In the genomic region with DNA sequence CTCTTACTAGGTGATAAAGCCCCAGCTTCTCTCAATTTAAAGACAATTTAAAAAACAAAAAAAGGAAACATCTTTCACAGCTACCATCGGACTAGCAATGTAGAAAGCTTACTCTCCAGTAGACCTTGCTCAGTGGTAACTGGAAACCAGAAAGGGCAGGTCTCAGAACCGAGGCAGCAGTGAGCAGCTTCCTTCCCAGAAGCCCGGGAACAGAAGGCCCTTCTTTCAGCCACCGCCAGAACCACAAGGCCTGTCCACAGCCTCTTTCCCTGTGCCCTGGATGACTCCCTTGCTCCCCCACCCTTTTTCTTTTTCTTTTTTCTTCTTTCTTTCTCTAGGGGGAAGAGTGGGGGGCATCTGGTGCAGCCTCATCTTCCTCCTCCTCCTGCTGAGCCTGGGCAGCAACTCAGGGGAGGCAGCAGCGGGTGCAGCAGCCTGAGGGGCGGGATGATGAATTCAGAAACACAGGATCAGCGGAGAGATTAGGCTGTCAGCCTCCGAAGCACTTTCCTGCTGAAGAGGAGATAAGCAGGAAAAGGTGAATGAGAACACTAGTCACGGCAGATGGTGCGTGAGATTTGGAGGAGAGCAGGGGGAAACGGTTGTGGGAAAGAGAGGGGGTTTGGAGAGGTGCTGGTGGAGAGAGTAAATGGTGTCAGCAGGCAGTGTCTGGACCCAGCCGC, we compare ENCODE assay signal across 1 cellular context.
TF ChIP-seq lines count a peak whose summit lies in the region.

No MANE protein-coding gene starts in this region.

TF ChIP-seq in K562, 482 proteins besides CTCF, POLR2A, EP300 and RAD21 (continued from another document):
- TF ChIP-seq ATF4 (CRISPR knock-in tag; IDR thresholded peaks at IDR 0.05) (no peak), MYC (IDR thresholded peaks at IDR 0.05; ENCODE audit: low read depth, low read length) (no peak), MYC (CRISPR knock-in tag; IDR thresholded peaks at IDR 0.05; ENCODE audit: borderline replicate concordance, low read depth) (no peak), RBM17 (IDR thresholded peaks at IDR 0.05; ENCODE audit: borderline replicate concordance, low read depth, low read length) (no peak), NR2F6 (CRISPR knock-in tag; IDR thresholded peaks at IDR 0.05) (no peak), ZC3H4 (CRISPR knock-in tag; IDR thresholded peaks at IDR 0.05; ENCODE audit: borderline replicate concordance) (no peak), CCAR2 (IDR thresholded peaks at IDR 0.05; ENCODE audit: low read depth, low read length) (no peak), NFXL1 (CRISPR knock-in tag; IDR thresholded peaks at IDR 0.05) (no peak), KDM2B (CRISPR knock-in tag; IDR thresholded peaks at IDR 0.05) (no peak), ZNF24 (IDR thresholded peaks at IDR 0.05) (no peak), TEAD2 (tag; IDR thresholded peaks at IDR 0.05) (no peak), ZNF778 (CRISPR knock-in tag; IDR thresholded peaks at IDR 0.05) (no peak), SREBF1 (IDR thresholded peaks at IDR 0.05; ENCODE audit: borderline replicate concordance, low read depth, low read length) (no peak), TSHZ1 (CRISPR knock-in tag; IDR thresholded peaks at IDR 0.05) (no peak), USF2 (CRISPR knock-in tag; IDR thresholded peaks at IDR 0.05) (no peak), DPF2 (IDR thresholded peaks at IDR 0.05) (peak; percentile 97), ARHGAP35 (IDR thresholded peaks at IDR 0.05; ENCODE audit: partially characterized antibody) (no peak), POLR2AphosphoS5 (IDR thresholded peaks at IDR 0.05; ENCODE audit: control insufficient read depth, insufficient read depth, low read depth, low read length) (peak; percentile 93), CSDE1 (IDR thresholded peaks at IDR 0.05) (0 out of 4 replicates have a peak, but pooled peaks of 1 of the 2 experiments have one; percentile 24), ZNF124 (CRISPR knock-in tag; IDR thresholded peaks at IDR 0.05) (no peak), RFX5 (IDR thresholded peaks at IDR 0.05; ENCODE audit: low read depth, low read length) (no peak), PYGO2 (tag; IDR thresholded peaks at IDR 0.05) (no peak), TRIM24 (IDR thresholded peaks at IDR 0.05) (peak; percentile 91 to 93), GTF2E2 (tag; IDR thresholded peaks at IDR 0.05) (no peak), FOXA1 (IDR thresholded peaks at IDR 0.05; ENCODE audit: borderline replicate concordance) (no peak), ZFX (CRISPR knock-in tag; IDR thresholded peaks at IDR 0.05) (no peak), NR4A1 (CRISPR knock-in tag; IDR thresholded peaks at IDR 0.05) (no peak), NR4A1 (tag; IDR thresholded peaks at IDR 0.05) (no peak), MTF1 (CRISPR knock-in tag; IDR thresholded peaks at IDR 0.05; ENCODE audit: borderline replicate concordance) (no peak)
- TF ChIP-seq, protein P1, sequence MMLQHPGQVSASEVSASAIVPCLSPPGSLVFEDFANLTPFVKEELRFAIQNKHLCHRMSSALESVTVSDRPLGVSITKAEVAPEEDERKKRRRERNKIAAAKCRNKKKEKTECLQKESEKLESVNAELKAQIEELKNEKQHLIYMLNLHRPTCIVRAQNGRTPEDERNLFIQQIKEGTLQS (IDR thresholded peaks at IDR 0.05): no peak
- TF ChIP-seq, protein P1 (CRISPR knock-in tag; conservative IDR thresholded peaks at IDR 0.05): no peak
- TF ChIP-seq, protein P2, sequence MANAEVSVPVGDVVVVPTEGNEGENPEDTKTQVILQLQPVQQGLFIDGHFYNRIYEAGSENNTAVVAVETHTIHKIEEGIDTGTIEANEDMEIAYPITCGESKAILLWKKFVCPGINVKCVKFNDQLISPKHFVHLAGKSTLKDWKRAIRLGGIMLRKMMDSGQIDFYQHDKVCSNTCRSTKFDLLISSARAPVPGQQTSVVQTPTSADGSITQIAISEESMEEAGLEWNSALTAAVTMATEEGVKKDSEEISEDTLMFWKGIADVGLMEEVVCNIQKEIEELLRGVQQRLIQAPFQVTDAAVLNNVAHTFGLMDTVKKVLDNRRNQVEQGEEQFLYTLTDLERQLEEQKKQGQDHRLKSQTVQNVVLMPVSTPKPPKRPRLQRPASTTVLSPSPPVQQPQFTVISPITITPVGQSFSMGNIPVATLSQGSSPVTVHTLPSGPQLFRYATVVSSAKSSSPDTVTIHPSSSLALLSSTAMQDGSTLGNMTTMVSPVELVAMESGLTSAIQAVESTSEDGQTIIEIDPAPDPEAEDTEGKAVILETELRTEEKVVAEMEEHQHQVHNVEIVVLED (CRISPR knock-in tag; IDR thresholded peaks at IDR 0.05): no peak
- TF ChIP-seq, protein P3, sequence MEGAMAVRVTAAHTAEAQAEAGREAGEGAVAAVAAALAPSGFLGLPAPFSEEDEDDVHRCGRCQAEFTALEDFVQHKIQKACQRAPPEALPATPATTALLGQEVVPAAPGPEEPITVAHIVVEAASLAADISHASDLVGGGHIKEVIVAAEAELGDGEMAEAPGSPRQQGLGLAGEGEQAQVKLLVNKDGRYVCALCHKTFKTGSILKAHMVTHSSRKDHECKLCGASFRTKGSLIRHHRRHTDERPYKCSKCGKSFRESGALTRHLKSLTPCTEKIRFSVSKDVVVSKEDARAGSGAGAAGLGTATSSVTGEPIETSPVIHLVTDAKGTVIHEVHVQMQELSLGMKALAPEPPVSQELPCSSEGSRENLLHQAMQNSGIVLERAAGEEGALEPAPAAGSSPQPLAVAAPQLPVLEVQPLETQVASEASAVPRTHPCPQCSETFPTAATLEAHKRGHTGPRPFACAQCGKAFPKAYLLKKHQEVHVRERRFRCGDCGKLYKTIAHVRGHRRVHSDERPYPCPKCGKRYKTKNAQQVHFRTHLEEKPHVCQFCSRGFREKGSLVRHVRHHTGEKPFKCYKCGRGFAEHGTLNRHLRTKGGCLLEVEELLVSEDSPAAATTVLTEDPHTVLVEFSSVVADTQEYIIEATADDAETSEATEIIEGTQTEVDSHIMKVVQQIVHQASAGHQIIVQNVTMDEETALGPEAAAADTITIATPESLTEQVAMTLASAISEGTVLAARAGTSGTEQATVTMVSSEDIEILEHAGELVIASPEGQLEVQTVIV (CRISPR knock-in tag; IDR thresholded peaks at IDR 0.05; ENCODE audit: borderline replicate concordance): no peak
- TF ChIP-seq, protein P4, sequence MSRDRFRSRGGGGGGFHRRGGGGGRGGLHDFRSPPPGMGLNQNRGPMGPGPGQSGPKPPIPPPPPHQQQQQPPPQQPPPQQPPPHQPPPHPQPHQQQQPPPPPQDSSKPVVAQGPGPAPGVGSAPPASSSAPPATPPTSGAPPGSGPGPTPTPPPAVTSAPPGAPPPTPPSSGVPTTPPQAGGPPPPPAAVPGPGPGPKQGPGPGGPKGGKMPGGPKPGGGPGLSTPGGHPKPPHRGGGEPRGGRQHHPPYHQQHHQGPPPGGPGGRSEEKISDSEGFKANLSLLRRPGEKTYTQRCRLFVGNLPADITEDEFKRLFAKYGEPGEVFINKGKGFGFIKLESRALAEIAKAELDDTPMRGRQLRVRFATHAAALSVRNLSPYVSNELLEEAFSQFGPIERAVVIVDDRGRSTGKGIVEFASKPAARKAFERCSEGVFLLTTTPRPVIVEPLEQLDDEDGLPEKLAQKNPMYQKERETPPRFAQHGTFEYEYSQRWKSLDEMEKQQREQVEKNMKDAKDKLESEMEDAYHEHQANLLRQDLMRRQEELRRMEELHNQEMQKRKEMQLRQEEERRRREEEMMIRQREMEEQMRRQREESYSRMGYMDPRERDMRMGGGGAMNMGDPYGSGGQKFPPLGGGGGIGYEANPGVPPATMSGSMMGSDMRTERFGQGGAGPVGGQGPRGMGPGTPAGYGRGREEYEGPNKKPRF (IDR thresholded peaks at IDR 0.05; ENCODE audit: low read depth, low read length): no peak
